ENCODE assay signal across 18 cellular contexts in genomic region chr17:34071891-34072420, GRCh38.
"Had no signal": no experiment of that assay in that cellular context is flagged by ENCODE, and none has a peak within 500 bp of the region (broad histone marks: within the 10 kb centered on the region; RNA-seq: fewer than 3 reads in every experiment).

No MANE protein-coding gene starts in this region.

- H3K9me3 Mint-ChIP-seq: activated naive CD8-positive, alpha-beta T cell treated with anti-CD3 and anti-CD28 coated beads, Interleukin-2, amount 50 U/mL, for 24 hours; activated T-helper 1 cell treated with anti-CD3 and anti-CD28 coated beads, Interleukin-12 subunit alpha, Interleukin-12 subunit beta, Interleukin-2, Interleukin-4 antibody, amounts not matched to agents 30 ng/mL and 10 ng/mL and 1 ng/mL, durations not matched to agents 14 hours and 24 hours and 36 hours; neural crest cell had no signal

- H3K27ac ChIP-seq: epithelial cell of prostate, left ventricle myocardium inferior, stomach, transverse colon, WERI-Rb-1 had no signal

- H3K4me3 Mint-ChIP-seq: activated CD8-positive, alpha-beta T cell treated with anti-CD3 and anti-CD28 coated beads, Interleukin-2, amount 10 ng/mL, durations not matched to agents 7 days and 5 days; activated naive CD8-positive, alpha-beta T cell treated with anti-CD3 and anti-CD28 coated beads, Interleukin-2, amount 50 U/mL, for 24 hours; activated T-helper 1 cell treated with anti-CD3 and anti-CD28 coated beads, Interleukin-12 subunit alpha, Interleukin-12 subunit beta, Interleukin-2, Interleukin-4 antibody, amounts not matched to agents 30 ng/mL and 10 ng/mL and 1 ng/mL, durations not matched to agents 14 hours and 24 hours and 36 hours; naive thymus-derived CD4-positive, alpha-beta T cell; neural crest cell; stimulated activated memory B cell treated with anti-CD40 and anti-IgM and Interleukin-4, amounts not matched to agents 10 μg/mL and 1 μg/mL and 100 μg/mL, for 72 hours had no signal

- H3K36me3 ChIP-seq: left ventricle myocardium inferior, stomach, transverse colon, WERI-Rb-1 had no signal

- H3K9me3 ChIP-seq: left ventricle myocardium inferior, transverse colon had no signal

- H3K4me1 Mint-ChIP-seq: activated naive CD8-positive, alpha-beta T cell treated with anti-CD3 and anti-CD28 coated beads, Interleukin-2, amount 50 U/mL, for 24 hours; naive thymus-derived CD4-positive, alpha-beta T cell; stimulated activated memory B cell treated with anti-CD40 and anti-IgM and Interleukin-4, amounts not matched to agents 10 μg/mL and 1 μg/mL and 100 μg/mL, for 72 hours had no signal

- H3K4me2 ChIP-seq: smooth muscle cell had no signal

- H3K27ac Mint-ChIP-seq: activated CD8-positive, alpha-beta T cell treated with anti-CD3 and anti-CD28 coated beads, Interleukin-2, amount 10 ng/mL, durations not matched to agents 7 days and 5 days; activated naive CD8-positive, alpha-beta T cell treated with anti-CD3 and anti-CD28 coated beads, Interleukin-2, amount 50 U/mL, for 24 hours; activated T-helper 1 cell treated with anti-CD3 and anti-CD28 coated beads, Interleukin-12 subunit alpha, Interleukin-12 subunit beta, Interleukin-2, Interleukin-4 antibody, amounts not matched to agents 30 ng/mL and 10 ng/mL and 1 ng/mL, durations not matched to agents 14 hours and 24 hours and 36 hours; naive thymus-derived CD4-positive, alpha-beta T cell; stimulated activated memory B cell treated with anti-CD40 and anti-IgM and Interleukin-4, amounts not matched to agents 10 μg/mL and 1 μg/mL and 100 μg/mL, for 72 hours had no signal

- H3K4me1 ChIP-seq: left ventricle myocardium inferior, stomach, transverse colon had no signal

- H3K36me3 Mint-ChIP-seq: naive thymus-derived CD4-positive, alpha-beta T cell; stimulated activated memory B cell treated with anti-CD40 and anti-IgM and Interleukin-4, amounts not matched to agents 10 μg/mL and 1 μg/mL and 100 μg/mL, for 72 hours had no signal

- DNase-seq: activated CD4-positive, alpha-beta T cell treated with anti-CD3 and anti-CD28 coated beads, Interleukin-2, amount 50 U/mL, for 1 hour; activated CD4-positive, CD25-positive, alpha-beta regulatory T cell treated with anti-CD3 and anti-CD28 coated beads, Interleukin-2, amount 50 U/mL, for 72 hours; activated CD8-positive, alpha-beta T cell treated with anti-CD3 and anti-CD28 coated beads, Interleukin-2, amount 10 ng/mL, durations not matched to agents 7 days and 5 days; activated gamma-delta T cell; activated naive CD4-positive, alpha-beta T cell treated with anti-CD3 and anti-CD28 coated beads, Interleukin-2, amount 50 U/mL, for 16 hours; activated naive CD8-positive, alpha-beta T cell treated with anti-CD3 and anti-CD28 coated beads, Interleukin-2, amount 50 U/mL, for 24 hours; cortex of kidney; left ventricle myocardium inferior; naive thymus-derived CD4-positive, alpha-beta T cell; stimulated activated CD4-positive, alpha-beta T cell treated with anti-CD3 and anti-CD28 coated beads, Interleukin-15, amount 100 ng/mL, for 24 hours; stomach; transverse colon; WERI-Rb-1 had no signal

- H3K4me3 ChIP-seq: left ventricle myocardium inferior, smooth muscle cell, stomach, transverse colon had no signal
